8 cellular contexts compared by ENCODE assay signal in genomic region chr10:84138478-84139125, GRCh38. TPM values are rescaled to one million over a fixed set of nuclear protein-coding genes. Genes with fewer than 3 reads are reported as not detected.
DNase-seq lines count a peak whose midpoint lies in the region; ATAC-seq and TF ChIP-seq lines count a peak whose summit lies in the region.

No MANE protein-coding gene starts in this region.

- peak overlapping the region; percentile 98 for H3K27ac ChIP-seq in skeletal muscle tissue (ENCODE audit: low read depth, low read length)

- H3K4me1 ChIP-seq in skeletal muscle tissue (ENCODE audit: control insufficient read depth in 3 of 3, insufficient read depth in 3 of 3, low read length in 3 of 3) = peaks cover 15 to 18% (median 15%) of the 10 kb centered on the region in 3 donors

- H3K9me3 ChIP-seq in skeletal muscle tissue (ENCODE audit: control insufficient read depth in 3 of 3, low read length in 3 of 3) = no peaks in the 10 kb centered on the region

- peaks cover 11 to 13% (median 12%) of the 10 kb centered on the region in 3 donors for H3K36me3 ChIP-seq in skeletal muscle tissue (ENCODE audit: control insufficient read depth in 3 of 3, insufficient read depth in 3 of 3, low read length in 3 of 3)

- H3K9me3 Mint-ChIP-seq in activated T-helper 17 cell treated with anti-CD3 and anti-CD28 coated beads, Interleukin-2, amount 50 U/mL, for 72 hours = no peaks in the 10 kb centered on the region
- peaks cover 7% of the 10 kb centered on the region for H3K9me3 Mint-ChIP-seq in glutamatergic neuron (ENCODE audit: unreplicated experiment)

- peaks cover 14% of the 10 kb centered on the region for H3K4me1 Mint-ChIP-seq in activated T-helper 17 cell treated with anti-CD3 and anti-CD28 coated beads, Interleukin-2, amount 50 U/mL, for 72 hours
- peaks cover 9% of the 10 kb centered on the region for H3K4me1 Mint-ChIP-seq in glutamatergic neuron (ENCODE audit: low read depth, unreplicated experiment)

- H3K27me3 ChIP-seq in skeletal muscle tissue (ENCODE audit: control insufficient read depth in 3 of 3, insufficient read depth in 3 of 3, low read length in 3 of 3) = no peaks in the 10 kb centered on the region

- DNase-seq in NCI-H2227 treated with DMSO at 0.1 percent for 48 hours (lab: John Stamatoyannopoulos, UW) (peak; percentile 67), glutamatergic neuron (no peak), islet precursor cell (no peak), ureter (ENCODE audit: low spot score) (no peak)

- H3K36me3 Mint-ChIP-seq in activated T-helper 17 cell treated with anti-CD3 and anti-CD28 coated beads, Interleukin-2, amount 50 U/mL, for 72 hours (ENCODE audit: low read depth) = peaks cover 36% of the 10 kb centered on the region
- H3K36me3 Mint-ChIP-seq in glutamatergic neuron (ENCODE audit: unreplicated experiment) = no peaks in the 10 kb centered on the region

- ATAC-seq in GM18870 (IDR thresholded peaks at IDR 0.05; ENCODE audit: unreplicated experiment) (peak; percentile 0), GM21619 (IDR thresholded peaks at IDR 0.05; ENCODE audit: unreplicated experiment) (no peak)
- ATAC-seq in activated T-helper 17 cell treated with anti-CD3 and anti-CD28 coated beads, Interleukin-2, amount 50 U/mL, for 72 hours (replicated peaks) = peak; percentile 78

- H3K4me3 ChIP-seq in skeletal muscle tissue (ENCODE audit: low read length in 3 of 3) = peak overlapping the region; percentile 60 to 92 (median 72)

- no peak for TF ChIP-seq CTCF in glutamatergic neuron (IDR thresholded peaks at IDR 0.05; ENCODE audit: partially characterized antibody, unreplicated experiment)

- H3K4me3 Mint-ChIP-seq in activated T-helper 17 cell treated with anti-CD3 and anti-CD28 coated beads, Interleukin-2, amount 50 U/mL, for 72 hours = peak overlapping the region; percentile 93
- peak overlapping the region; percentile 96 for H3K4me3 Mint-ChIP-seq in glutamatergic neuron (ENCODE audit: unreplicated experiment)

- peak overlapping the region; percentile 58 to 79 (median 77) for H3K9ac ChIP-seq in skeletal muscle tissue (ENCODE audit: low read depth in 1 of 3, low read length in 3 of 3)

- peak overlapping the region; percentile 99 for H3K27ac Mint-ChIP-seq in activated T-helper 17 cell treated with anti-CD3 and anti-CD28 coated beads, Interleukin-2, amount 50 U/mL, for 72 hours
- H3K27ac Mint-ChIP-seq in glutamatergic neuron (ENCODE audit: unreplicated experiment) = peak overlapping the region; percentile 95

- H3K27me3 Mint-ChIP-seq in activated T-helper 17 cell treated with anti-CD3 and anti-CD28 coated beads, Interleukin-2, amount 50 U/mL, for 72 hours = no peaks in the 10 kb centered on the region
- H3K27me3 Mint-ChIP-seq in glutamatergic neuron (ENCODE audit: unreplicated experiment) = peaks cover 6% of the 10 kb centered on the region

RNA-seq across cellular contexts. Expression of gene GHITM, which starts 0.7 kb away (rescaled TPM):
- total RNA-seq in activated T-helper 17 cell treated with anti-CD3 and anti-CD28 coated beads, Interleukin-2, amount 50 U/mL, for 72 hours = 100 to 1,000 TPM; 117 to 179 TPM
- total RNA-seq in glutamatergic neuron (ENCODE audit: unreplicated experiment) = 120 TPM
- total RNA-seq in skeletal muscle tissue = 122 TPM
- total RNA-seq in ureter = 108 TPM

RNA-seq across cellular contexts. Expression of gene GPR15LG, which starts 35.0 kb away (rescaled TPM):
- total RNA-seq in activated T-helper 17 cell treated with anti-CD3 and anti-CD28 coated beads, Interleukin-2, amount 50 U/mL, for 72 hours = not detected
- total RNA-seq in glutamatergic neuron (ENCODE audit: unreplicated experiment) (not detected), skeletal muscle tissue (not detected), ureter (29.2 TPM)

RNA-seq across cellular contexts. Expression of gene CDHR1, which starts 55.7 kb away (rescaled TPM):
- under 1 TPM; 0.11 TPM for total RNA-seq in activated T-helper 17 cell treated with anti-CD3 and anti-CD28 coated beads, Interleukin-2, amount 50 U/mL, for 72 hours
- 6.1 TPM for total RNA-seq in glutamatergic neuron (ENCODE audit: unreplicated experiment)
- total RNA-seq in skeletal muscle tissue = under 0.01 TPM
- 1.5 TPM for total RNA-seq in ureter

Comparison
In these comparisons a context has a peak if more than half of its experiments do, and no peak if none do; other contexts are left out.
1. RNA of gene GPR15LG, which starts 35.0 kb away (total RNA-seq): 29.2 TPM in ureter (single experiment); not detected in activated T-helper 17 cell treated with anti-CD3 and anti-CD28 coated beads, Interleukin-2, amount 50 U/mL, for 72 hours, not detected in glutamatergic neuron (single experiment) and not detected in skeletal muscle tissue (single experiment); every median in the first group is over 10 times any median in the second.